ENCODE assay signal across 1 cellular context in the genomic region with DNA sequence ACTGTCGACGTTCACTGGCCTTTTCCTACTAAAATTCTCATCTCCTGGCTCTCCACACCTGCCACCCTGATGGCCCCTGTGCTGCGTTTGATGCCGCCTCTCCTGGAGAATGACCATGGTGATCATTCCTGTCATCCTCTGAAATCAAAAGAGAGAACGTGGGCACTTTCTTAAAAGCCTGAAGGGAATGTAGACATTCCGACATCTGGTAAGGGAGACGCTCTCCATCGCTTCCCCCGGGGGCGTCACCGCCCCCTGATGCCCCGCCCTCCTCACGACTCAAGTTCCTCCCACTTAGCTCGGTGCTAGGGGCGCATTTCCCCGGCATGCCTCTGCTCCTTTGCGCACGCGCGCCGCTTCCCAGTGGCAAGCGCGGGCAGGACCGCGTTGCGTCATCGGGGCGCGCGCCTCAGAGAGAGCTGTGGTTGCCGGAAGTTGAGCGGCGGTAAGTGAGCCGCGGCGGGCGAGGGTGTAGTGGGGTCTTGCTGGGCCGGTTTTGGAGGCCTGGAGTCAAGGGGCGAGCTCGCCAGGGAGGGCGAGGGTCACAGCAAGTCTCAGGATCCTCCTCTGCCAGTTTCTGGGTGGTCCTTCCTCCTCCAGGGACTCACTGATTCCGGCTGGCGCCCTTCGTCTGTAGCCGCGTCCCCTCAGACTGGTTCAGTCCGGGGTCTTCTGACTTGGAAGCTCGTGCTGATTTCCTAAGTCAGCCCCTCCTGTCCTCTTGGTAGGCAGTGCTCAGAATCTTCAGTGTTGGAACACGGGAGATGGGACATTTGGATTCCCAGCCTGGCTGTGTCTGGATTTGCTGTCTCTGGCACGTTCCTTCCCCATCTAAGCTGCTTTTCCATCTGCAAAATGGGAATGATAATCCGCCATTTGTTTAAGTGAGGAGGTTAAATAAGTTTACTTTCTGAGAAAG.
TF ChIP-seq lines count a peak whose summit lies in the region.

A gene with protein sequence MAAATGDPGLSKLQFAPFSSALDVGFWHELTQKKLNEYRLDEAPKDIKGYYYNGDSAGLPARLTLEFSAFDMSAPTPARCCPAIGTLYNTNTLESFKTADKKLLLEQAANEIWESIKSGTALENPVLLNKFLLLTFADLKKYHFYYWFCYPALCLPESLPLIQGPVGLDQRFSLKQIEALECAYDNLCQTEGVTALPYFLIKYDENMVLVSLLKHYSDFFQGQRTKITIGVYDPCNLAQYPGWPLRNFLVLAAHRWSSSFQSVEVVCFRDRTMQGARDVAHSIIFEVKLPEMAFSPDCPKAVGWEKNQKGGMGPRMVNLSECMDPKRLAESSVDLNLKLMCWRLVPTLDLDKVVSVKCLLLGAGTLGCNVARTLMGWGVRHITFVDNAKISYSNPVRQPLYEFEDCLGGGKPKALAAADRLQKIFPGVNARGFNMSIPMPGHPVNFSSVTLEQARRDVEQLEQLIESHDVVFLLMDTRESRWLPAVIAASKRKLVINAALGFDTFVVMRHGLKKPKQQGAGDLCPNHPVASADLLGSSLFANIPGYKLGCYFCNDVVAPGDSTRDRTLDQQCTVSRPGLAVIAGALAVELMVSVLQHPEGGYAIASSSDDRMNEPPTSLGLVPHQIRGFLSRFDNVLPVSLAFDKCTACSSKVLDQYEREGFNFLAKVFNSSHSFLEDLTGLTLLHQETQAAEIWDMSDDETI (plus strand): TSS at position 412 of the 919 bp plus-strand sequence. CDS start 26,299 bp downstream, outside the sequence.

TF ChIP-seq in HepG2, 621 proteins besides CTCF, POLR2A, EP300 and RAD21 (continued from another document and continues in another):
- TF ChIP-seq CSRNP2 (CRISPR knock-in tag; conservative IDR thresholded peaks at IDR 0.05; ENCODE audit: low read depth), result no peak
- TF ChIP-seq RARG (CRISPR knock-in tag; IDR thresholded peaks at IDR 0.05; ENCODE audit: low read depth), result no peak
- 0 out of 2 replicates have a peak, but pooled peaks have one; percentile 55 for TF ChIP-seq ARID2 (CRISPR knock-in tag; IDR thresholded peaks at IDR 0.05; ENCODE audit: borderline replicate concordance)
- TF ChIP-seq PAX8 (CRISPR knock-in tag; IDR thresholded peaks at IDR 0.05; ENCODE audit: borderline replicate concordance), result no peak
- TF ChIP-seq FOXK2 (IDR thresholded peaks at IDR 0.05), result peak; percentile 95
- TF ChIP-seq ZNF446 (CRISPR knock-in tag; IDR thresholded peaks at IDR 0.05), result no peak
- TF ChIP-seq EEA1 (CRISPR knock-in tag; IDR thresholded peaks at IDR 0.05; ENCODE audit: borderline replicate concordance), result peak; percentile 82; the same call in 1 of the 2 replicates
- TF ChIP-seq MBD4 (IDR thresholded peaks at IDR 0.05; ENCODE audit: borderline replicate concordance, low read length), result no peak
- TF ChIP-seq, protein P1, sequence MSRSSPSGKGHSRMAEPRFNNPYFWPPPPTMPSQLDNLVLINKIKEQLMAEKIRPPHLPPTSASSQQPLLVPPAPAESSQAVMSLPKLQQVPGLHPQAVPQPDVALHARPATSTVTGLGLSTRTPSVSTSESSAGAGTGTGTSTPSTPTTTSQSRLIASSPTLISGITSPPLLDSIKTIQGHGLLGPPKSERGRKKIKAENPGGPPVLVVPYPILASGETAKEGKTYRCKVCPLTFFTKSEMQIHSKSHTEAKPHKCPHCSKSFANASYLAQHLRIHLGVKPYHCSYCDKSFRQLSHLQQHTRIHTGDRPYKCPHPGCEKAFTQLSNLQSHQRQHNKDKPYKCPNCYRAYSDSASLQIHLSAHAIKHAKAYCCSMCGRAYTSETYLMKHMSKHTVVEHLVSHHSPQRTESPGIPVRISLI (CRISPR knock-in tag; IDR thresholded peaks at IDR 0.05; ENCODE audit: borderline replicate concordance), result no peak
- no peak for TF ChIP-seq NFE2L1 (CRISPR knock-in tag; IDR thresholded peaks at IDR 0.05; ENCODE audit: borderline replicate concordance)
- 0 out of 2 replicates have a peak, but pooled peaks have one; percentile 70 for TF ChIP-seq HOXA5 (CRISPR knock-in tag; IDR thresholded peaks at IDR 0.05)
- peak; percentile 75; the same call in 1 of the 2 replicates for TF ChIP-seq ZNF605 (CRISPR knock-in tag; IDR thresholded peaks at IDR 0.05)
- peak; percentile 50; the same call in 1 of the 2 replicates for TF ChIP-seq NFYB (CRISPR knock-in tag; IDR thresholded peaks at IDR 0.05)
- TF ChIP-seq MIER3 (CRISPR knock-in tag; IDR thresholded peaks at IDR 0.05; ENCODE audit: borderline replicate concordance), result peak; percentile 27; the same call in 1 of the 2 replicates
- no peak for TF ChIP-seq ATAD3A (CRISPR knock-in tag; IDR thresholded peaks at IDR 0.05)
- peak; percentile 59 for TF ChIP-seq SP5 (CRISPR knock-in tag; IDR thresholded peaks at IDR 0.05; ENCODE audit: borderline replicate concordance, low read depth)
- no peak for TF ChIP-seq ZNF546 (CRISPR knock-in tag; conservative IDR thresholded peaks at IDR 0.05)
- TF ChIP-seq FLYWCH1 (CRISPR knock-in tag; IDR thresholded peaks at IDR 0.05), result no peak
- TF ChIP-seq ZSCAN21 (CRISPR knock-in tag; IDR thresholded peaks at IDR 0.05; ENCODE audit: borderline replicate concordance), result peak; percentile 59; the same call in 1 of the 2 replicates
- TF ChIP-seq ZNF230 (CRISPR knock-in tag; IDR thresholded peaks at IDR 0.05), result no peak
- TF ChIP-seq ZFP1 (CRISPR knock-in tag; IDR thresholded peaks at IDR 0.05), result no peak
- peak; percentile 91 for TF ChIP-seq THAP9 (CRISPR knock-in tag; IDR thresholded peaks at IDR 0.05; ENCODE audit: borderline replicate concordance)
- peak; percentile 95 for TF ChIP-seq ZNF629 (CRISPR knock-in tag; conservative IDR thresholded peaks at IDR 0.05)
- TF ChIP-seq NFKBIZ (CRISPR knock-in tag; IDR thresholded peaks at IDR 0.05), result no peak
- TF ChIP-seq, protein P2, sequence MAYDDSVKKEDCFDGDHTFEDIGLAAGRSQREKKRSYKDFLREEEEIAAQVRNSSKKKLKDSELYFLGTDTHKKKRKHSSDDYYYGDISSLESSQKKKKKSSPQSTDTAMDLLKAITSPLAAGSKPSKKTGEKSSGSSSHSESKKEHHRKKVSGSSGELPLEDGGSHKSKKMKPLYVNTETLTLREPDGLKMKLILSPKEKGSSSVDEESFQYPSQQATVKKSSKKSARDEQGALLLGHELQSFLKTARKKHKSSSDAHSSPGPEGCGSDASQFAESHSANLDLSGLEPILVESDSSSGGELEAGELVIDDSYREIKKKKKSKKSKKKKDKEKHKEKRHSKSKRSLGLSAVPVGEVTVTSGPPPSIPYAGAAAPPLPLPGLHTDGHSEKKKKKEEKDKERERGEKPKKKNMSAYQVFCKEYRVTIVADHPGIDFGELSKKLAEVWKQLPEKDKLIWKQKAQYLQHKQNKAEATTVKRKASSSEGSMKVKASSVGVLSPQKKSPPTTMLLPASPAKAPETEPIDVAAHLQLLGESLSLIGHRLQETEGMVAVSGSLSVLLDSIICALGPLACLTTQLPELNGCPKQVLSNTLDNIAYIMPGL (CRISPR knock-in tag; IDR thresholded peaks at IDR 0.05; ENCODE audit: borderline replicate concordance in 1 of 2, low read depth in 1 of 2), result peak; percentile 79 to 87
- TF ChIP-seq ZNF547 (CRISPR knock-in tag; IDR thresholded peaks at IDR 0.05), result peak; percentile 65; the same call in 1 of the 2 replicates
- TF ChIP-seq MED13 (CRISPR knock-in tag; IDR thresholded peaks at IDR 0.05), result 0 out of 2 replicates have a peak, but pooled peaks have one; percentile 8
- 0 out of 2 replicates have a peak, but pooled peaks have one; percentile 0 for TF ChIP-seq PHF21A (CRISPR knock-in tag; IDR thresholded peaks at IDR 0.05)
- no peak for TF ChIP-seq TCF7L2 (IDR thresholded peaks at IDR 0.05; ENCODE audit: low read depth, low read length)
- peak; percentile 48; the same call in 1 of the 2 replicates for TF ChIP-seq KDM4B (CRISPR knock-in tag; IDR thresholded peaks at IDR 0.05)
- TF ChIP-seq NFYC (CRISPR knock-in tag; IDR thresholded peaks at IDR 0.05), result peak; percentile 55
- no peak for TF ChIP-seq ZIK1 (CRISPR knock-in tag; IDR thresholded peaks at IDR 0.05; ENCODE audit: borderline replicate concordance, low read depth)
- no peak for TF ChIP-seq RFX3 (CRISPR knock-in tag; IDR thresholded peaks at IDR 0.05)
- no peak; the same call in 1 of the 2 replicates for TF ChIP-seq ZNF747 (CRISPR knock-in tag; IDR thresholded peaks at IDR 0.05; ENCODE audit: borderline replicate concordance)
- peak; percentile 60 for TF ChIP-seq GABPA (IDR thresholded peaks at IDR 0.05; ENCODE audit: low read depth, low read length)
- TF ChIP-seq GABPA (CRISPR knock-in tag; IDR thresholded peaks at IDR 0.05; ENCODE audit: low read depth), result peak; percentile 87
- no peak for TF ChIP-seq PHB2 (IDR thresholded peaks at IDR 0.05; ENCODE audit: partially characterized antibody)
- TF ChIP-seq NRL (CRISPR knock-in tag; IDR thresholded peaks at IDR 0.05; ENCODE audit: borderline replicate concordance), result peak; percentile 71; the same call in 1 of the 2 replicates
- TF ChIP-seq ZNF468 (CRISPR knock-in tag; IDR thresholded peaks at IDR 0.05), result no peak
- TF ChIP-seq ZNF282 (IDR thresholded peaks at IDR 0.05; ENCODE audit: partially characterized antibody), result no peak
- no peak for TF ChIP-seq KDM6A (CRISPR knock-in tag; IDR thresholded peaks at IDR 0.05; ENCODE audit: low read depth)
- TF ChIP-seq ZFP82 (CRISPR knock-in tag; IDR thresholded peaks at IDR 0.05; ENCODE audit: borderline replicate concordance), result no peak
- TF ChIP-seq, protein P3, sequence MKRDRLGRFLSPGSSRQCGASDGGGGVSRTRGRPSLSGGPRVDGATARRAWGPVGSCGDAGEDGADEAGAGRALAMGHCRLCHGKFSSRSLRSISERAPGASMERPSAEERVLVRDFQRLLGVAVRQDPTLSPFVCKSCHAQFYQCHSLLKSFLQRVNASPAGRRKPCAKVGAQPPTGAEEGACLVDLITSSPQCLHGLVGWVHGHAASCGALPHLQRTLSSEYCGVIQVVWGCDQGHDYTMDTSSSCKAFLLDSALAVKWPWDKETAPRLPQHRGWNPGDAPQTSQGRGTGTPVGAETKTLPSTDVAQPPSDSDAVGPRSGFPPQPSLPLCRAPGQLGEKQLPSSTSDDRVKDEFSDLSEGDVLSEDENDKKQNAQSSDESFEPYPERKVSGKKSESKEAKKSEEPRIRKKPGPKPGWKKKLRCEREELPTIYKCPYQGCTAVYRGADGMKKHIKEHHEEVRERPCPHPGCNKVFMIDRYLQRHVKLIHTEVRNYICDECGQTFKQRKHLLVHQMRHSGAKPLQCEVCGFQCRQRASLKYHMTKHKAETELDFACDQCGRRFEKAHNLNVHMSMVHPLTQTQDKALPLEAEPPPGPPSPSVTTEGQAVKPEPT (CRISPR knock-in tag; IDR thresholded peaks at IDR 0.05; ENCODE audit: low read depth), result no peak
- TF ChIP-seq ZNF292 (CRISPR knock-in tag; IDR thresholded peaks at IDR 0.05; ENCODE audit: borderline replicate concordance, low read depth), result peak; percentile 78
- peak; percentile 60; the same call in 1 of the 2 replicates for TF ChIP-seq ZBTB7B (CRISPR knock-in tag; IDR thresholded peaks at IDR 0.05)
- TF ChIP-seq ZNF350 (CRISPR knock-in tag; IDR thresholded peaks at IDR 0.05; ENCODE audit: borderline replicate concordance, low read depth), result peak; percentile 95
- TF ChIP-seq IRX3 (CRISPR knock-in tag; IDR thresholded peaks at IDR 0.05; ENCODE audit: borderline replicate concordance, low read depth), result 0 out of 2 replicates have a peak, but pooled peaks have one; percentile 70
- TF ChIP-seq BORCS8-MEF2B (CRISPR knock-in tag; IDR thresholded peaks at IDR 0.05), result peak; percentile 84
- TF ChIP-seq, protein P4, sequence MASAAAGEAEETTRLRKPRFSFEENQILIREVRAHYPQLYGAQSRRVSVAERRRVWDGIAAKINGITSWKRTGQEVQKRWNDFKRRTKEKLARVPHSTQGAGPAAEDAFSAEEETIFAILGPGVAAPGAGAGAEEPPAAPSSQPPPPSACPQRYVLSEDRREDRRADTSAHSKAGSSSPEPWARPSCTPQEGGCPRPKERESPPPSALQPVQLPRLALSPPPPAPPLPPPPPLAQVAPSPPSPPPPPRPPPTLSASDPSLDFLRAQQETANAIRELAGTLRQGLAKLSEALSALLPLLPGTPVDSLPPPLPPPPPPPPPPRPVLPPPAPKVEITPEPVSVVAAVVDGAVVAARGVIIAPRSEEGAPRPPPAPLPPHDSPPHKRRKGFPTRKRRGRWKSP (CRISPR knock-in tag; IDR thresholded peaks at IDR 0.05), result no peak
- TF ChIP-seq ZNF263 (CRISPR knock-in tag; IDR thresholded peaks at IDR 0.05), result no peak
